In genomic region chr17:1490643-1491405, GRCh38 we compare ENCODE assay signal across 8 cellular contexts. TPM values are rescaled to one million over a fixed set of nuclear protein-coding genes. Genes with fewer than 3 reads are reported as not detected.
DNase-seq lines count a peak whose midpoint lies in the region; ATAC-seq, FAIRE-seq and TF ChIP-seq lines count a peak whose summit lies in the region.

No MANE protein-coding gene starts in this region.

- peak overlapping the region; percentile 80 for H3K56ac ChIP-seq in mesendoderm (ENCODE audit: low read length)

- peak overlapping the region; percentile 92 for H3K27ac Mint-ChIP-seq in stimulated activated naive B cell treated with anti-CD40 and anti-IgM and Interleukin-4, amounts not matched to agents 10 μg/mL and 1 μg/mL and 100 μg/mL, for 72 hours

- peak overlapping the region; percentile 45 for H3K27ac ChIP-seq in mesendoderm (ENCODE audit: low read depth, low read length)

- peak overlapping the region; percentile 77 for H3K18ac ChIP-seq in mesendoderm (ENCODE audit: low read length)

- H4K5ac ChIP-seq in mesendoderm (ENCODE audit: low read length), result no peak overlapping the region

- H3K4ac ChIP-seq in mesendoderm (ENCODE audit: low read depth, low read length), result peak overlapping the region; percentile 90

- DNase-seq in GM12892 (ENCODE audit: insufficient read length), result peak; percentile 91
- peak; percentile 68 for DNase-seq in NCI-H226
- DNase-seq in activated CD4-positive, alpha-beta T cell treated with anti-CD3 and anti-CD28 coated beads, Interleukin-2, amount 50 U/mL, for 1 hour, result peak; percentile 60
- peak; percentile 41 for DNase-seq in effector CD8-positive, alpha-beta T cell (lab: John Stamatoyannopoulos, UW)
- peak; percentile 58 for DNase-seq in mesendoderm
- DNase-seq in stimulated activated naive B cell treated with anti-CD40 and anti-IgM and Interleukin-4, amounts not matched to agents 10 μg/mL and 1 μg/mL and 100 μg/mL, for 72 hours, result no peak
- no peak for DNase-seq in dedifferentiated amniotic fluid mesenchymal stem cell (ENCODE audit: extremely low spot score)

- H3K36me3 ChIP-seq in mesendoderm (ENCODE audit: control insufficient read depth, insufficient read depth, low read length), result peaks cover under 1% of the 10 kb centered on the region

- peaks cover 9 to 14% of the 10 kb centered on the region in 2 donors for H3K36me3 Mint-ChIP-seq in stimulated activated naive B cell treated with anti-CD40 and anti-IgM and Interleukin-4, amounts not matched to agents 10 μg/mL and 1 μg/mL and 100 μg/mL, for 72 hours

- no peaks in the 10 kb centered on the region for H3K27me3 ChIP-seq in mesendoderm (ENCODE audit: insufficient read depth, low read length, poor library complexity)

- no peaks in the 10 kb centered on the region for H3K27me3 Mint-ChIP-seq in stimulated activated naive B cell treated with anti-CD40 and anti-IgM and Interleukin-4, amounts not matched to agents 10 μg/mL and 1 μg/mL and 100 μg/mL, for 72 hours

- no peak overlapping the region for H2BK120ac ChIP-seq in mesendoderm (ENCODE audit: low read depth, low read length)

- peak overlapping the region; percentile 85 for H3K23ac ChIP-seq in mesendoderm (ENCODE audit: low read length)

- H3K79me1 ChIP-seq in mesendoderm (ENCODE audit: low read length), result peaks cover 3% of the 10 kb centered on the region

- peak; percentile 51; the same call in 1 of the 2 replicates for TF ChIP-seq POLR2A in GM12892 (IDR thresholded peaks at IDR 0.05; ENCODE audit: low read depth, low read length)

- H3K4me3 Mint-ChIP-seq in stimulated activated naive B cell treated with anti-CD40 and anti-IgM and Interleukin-4, amounts not matched to agents 10 μg/mL and 1 μg/mL and 100 μg/mL, for 72 hours, result peak overlapping the region; percentile 93 to 95

- WGBS in mesendoderm (ENCODE audit: extremely low coverage, insufficient coverage, low lambda C conversion rate), result no CpG with 5 or more reads among the region's 47 CpGs

- peak; percentile 76 for FAIRE-seq in GM12892 (lab: Jason Lieb, UNC)

- H3K9ac ChIP-seq in mesendoderm (ENCODE audit: low read length), result peak overlapping the region; percentile 80

- peaks cover 35 to 67% of the 10 kb centered on the region in 2 donors for H3K4me1 Mint-ChIP-seq in stimulated activated naive B cell treated with anti-CD40 and anti-IgM and Interleukin-4, amounts not matched to agents 10 μg/mL and 1 μg/mL and 100 μg/mL, for 72 hours

- H3K4me3 ChIP-seq in mesendoderm (ENCODE audit: low read length), result peak overlapping the region; percentile 50

- peak; percentile 45 for ATAC-seq in HG02623 (IDR thresholded peaks at IDR 0.05; ENCODE audit: unreplicated experiment)
- ATAC-seq in stimulated activated naive B cell treated with anti-CD40 and anti-IgM and Interleukin-4, amounts not matched to agents 10 μg/mL and 1 μg/mL and 100 μg/mL, for 72 hours (replicated peaks), result peak; percentile 59 to 67

- H3K4me1 ChIP-seq in mesendoderm (ENCODE audit: control insufficient read depth, low read depth, low read length), result peaks cover 2% of the 10 kb centered on the region

- peak overlapping the region; percentile 99 for H3K4me2 ChIP-seq in mesendoderm (ENCODE audit: low read length)

- H2BK15ac ChIP-seq in mesendoderm (replicated peaks; ENCODE audit: low read depth), result no peak overlapping the region

- H3K9me3 Mint-ChIP-seq in stimulated activated naive B cell treated with anti-CD40 and anti-IgM and Interleukin-4, amounts not matched to agents 10 μg/mL and 1 μg/mL and 100 μg/mL, for 72 hours, result no peaks in the 10 kb centered on the region

- no peak overlapping the region for H2BK5ac ChIP-seq in mesendoderm (ENCODE audit: low read length)

- no peak overlapping the region for H4K8ac ChIP-seq in mesendoderm (ENCODE audit: low read depth, low read length)

- H2AK5ac ChIP-seq in mesendoderm (ENCODE audit: low read length), result peak overlapping the region; percentile 69

- H3K79me2 ChIP-seq in mesendoderm (ENCODE audit: control insufficient read depth, insufficient read depth, low read length), result peaks cover 4% of the 10 kb centered on the region

RNA-seq across cellular contexts. Expression of gene MYO1C, which starts 1.7 kb away (rescaled TPM):
- 38.4 TPM for polyA plus RNA-seq in GM12892 (2012; ENCODE audit: missing spikeins)
- polyA plus RNA-seq in mesendoderm (2013, experiment 1 of 2), result 35.2 TPM
- 36.4 TPM for polyA plus RNA-seq in mesendoderm (2013, experiment 2 of 2)

RNA-seq across cellular contexts. Expression of gene INPP5K, which starts 25.6 kb away (rescaled TPM):
- 10.1 TPM for polyA plus RNA-seq in GM12892 (2012; ENCODE audit: missing spikeins)
- 15.1 TPM for polyA plus RNA-seq in mesendoderm (2013, experiment 1 of 2)
- 14.1 TPM for polyA plus RNA-seq in mesendoderm (2013, experiment 2 of 2)

RNA-seq across cellular contexts. Expression of gene CRK, which starts 34.8 kb away (rescaled TPM):
- 7.4 TPM for polyA plus RNA-seq in GM12892 (2012; ENCODE audit: missing spikeins)
- polyA plus RNA-seq in mesendoderm (2013, experiment 1 of 2), result 39.1 TPM
- 39.0 TPM for polyA plus RNA-seq in mesendoderm (2013, experiment 2 of 2)

Comparison
In these comparisons a context has a peak if more than half of its experiments do, and no peak if none do; other contexts are left out.
1. DNase-seq: peak in GM12892 (single experiment), NCI-H226 (single experiment), activated CD4-positive, alpha-beta T cell treated with anti-CD3 and anti-CD28 coated beads, Interleukin-2, amount 50 U/mL, for 1 hour (single experiment), effector CD8-positive, alpha-beta T cell (single experiment) and mesendoderm (single experiment); none in stimulated activated naive B cell treated with anti-CD40 and anti-IgM and Interleukin-4, amounts not matched to agents 10 μg/mL and 1 μg/mL and 100 μg/mL, for 72 hours (single experiment) and dedifferentiated amniotic fluid mesenchymal stem cell (single experiment).